ENCODE assay signal across 9 cellular contexts in the genomic region with DNA sequence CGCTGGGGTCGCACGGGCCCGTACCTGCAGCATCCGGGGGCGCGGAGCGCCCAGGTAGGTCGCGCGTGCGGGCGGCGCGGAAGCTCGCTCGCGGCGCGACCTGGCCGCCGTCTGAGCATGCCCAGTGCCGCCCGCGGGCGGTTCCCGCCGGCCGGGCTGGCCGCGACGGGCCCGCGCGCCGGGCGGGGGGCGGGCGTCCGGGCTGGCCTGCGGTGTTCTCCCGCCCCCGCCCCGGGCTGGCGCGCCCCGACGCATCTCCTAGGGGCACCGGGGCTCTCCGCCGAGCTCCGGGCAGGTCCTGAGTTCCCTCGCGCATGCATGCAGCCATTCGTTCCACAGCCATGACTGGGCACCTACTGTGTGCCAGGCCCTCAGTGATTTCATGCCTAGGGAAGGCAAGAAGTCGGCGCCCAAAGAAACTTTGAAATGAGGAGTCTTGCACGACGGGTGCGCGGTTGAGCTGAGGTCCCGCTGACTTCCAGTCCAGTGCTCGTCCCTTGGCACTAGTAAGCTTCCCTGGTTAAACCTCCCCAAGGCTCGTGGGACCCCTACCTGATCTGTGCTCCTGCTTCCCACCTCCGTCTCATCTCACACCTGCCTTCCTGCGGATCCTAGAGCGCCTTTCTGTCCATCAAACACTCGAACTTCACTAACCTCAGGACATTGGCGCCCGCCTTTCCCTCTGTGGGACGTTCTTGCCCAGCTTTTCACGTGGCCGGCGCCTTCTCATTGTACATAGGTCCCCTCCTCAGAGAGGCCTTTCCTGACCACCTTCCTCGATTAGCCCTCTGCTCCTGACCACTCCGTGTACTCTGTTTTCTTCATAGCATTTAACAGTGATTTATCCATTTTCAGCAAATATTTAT. TPM values are rescaled to one million over a fixed set of nuclear protein-coding genes. Genes with fewer than 3 reads are reported as not detected.
DNase-seq lines count a peak whose midpoint lies in the region; ATAC-seq, FAIRE-seq and TF ChIP-seq lines count a peak whose summit lies in the region.
"Had no signal": no experiment of that assay in that cellular context is flagged by ENCODE, and none has a peak within 500 bp of the region (broad histone marks: within the 10 kb centered on the region; RNA-seq: fewer than 3 reads in every experiment).

TSS of gene PTPN3 (minus strand) at position 113 of the 866 bp plus-strand sequence. CDS start 34,873 bp downstream, outside the sequence.

- peaks cover 11% of the 10 kb centered on the region for H3K4me1 Mint-ChIP-seq in stimulated activated naive CD8-positive, alpha-beta T cell treated with anti-CD3 and anti-CD28 coated beads, Interleukin-15, amount 100 ng/mL, for 72 hours

- H3K79me2 ChIP-seq in keratinocyte (ENCODE audit: control insufficient read depth, insufficient read depth, low read length): peaks cover 42% of the 10 kb centered on the region

- H3K4me1 ChIP-seq in keratinocyte (ENCODE audit: control insufficient read depth, extremely low read depth, insufficient read depth, low read length) (peaks cover 30% of the 10 kb centered on the region), thyroid gland (peaks cover 9 to 19% of the 10 kb centered on the region in 2 donors)

- H3K9me1 ChIP-seq in keratinocyte (ENCODE audit: control insufficient read depth, extremely low read depth, insufficient read depth, low read length): peaks cover 3% of the 10 kb centered on the region

- no peak within 1 kb of the TSS for H3K27ac Mint-ChIP-seq in stimulated activated naive CD8-positive, alpha-beta T cell treated with anti-CD3 and anti-CD28 coated beads, Interleukin-15, amount 100 ng/mL, for 72 hours

- WGBS in thyroid gland, 2 donors: 21 to 25% methylated on average over 30 to 35 of the region's 76 CpGs

- H3K4me3 ChIP-seq in keratinocyte (ENCODE audit: control insufficient read depth in 2 of 3, extremely low read depth in 1 of 3, insufficient read depth in 2 of 3, low read depth in 1 of 3, low read length in 3 of 3): peak within 1 kb of the TSS; percentile 45 to 93 (median 82)
- peak within 1 kb of the TSS in 2 of 3 donors; percentile 9 to 51 for H3K4me3 ChIP-seq in thyroid gland (replicated peaks in 1 of 3)
- H3K4me3 ChIP-seq: GM12878 had no signal

- peak within 1 kb of the TSS; percentile 77 for H3K9ac ChIP-seq in keratinocyte (ENCODE audit: control insufficient read depth, extremely low read depth, insufficient read depth, low read length)

- DNase-seq in stimulated activated naive CD8-positive, alpha-beta T cell treated with anti-CD3 and anti-CD28 coated beads, Interleukin-15, amount 100 ng/mL, for 72 hours: no peak
- no peak for DNase-seq in stimulated activated naive CD8-positive, alpha-beta T cell treated with anti-CD3 and anti-CD28 coated beads, Interleukin-15, Interleukin-2, amounts not matched to agents 100 U/mL and 50 U/mL, for 24 hours
- DNase-seq in astrocyte of the hippocampus (ENCODE audit: low read depth, low spot score): peak; percentile 52
- no peak for DNase-seq in keratinocyte (ENCODE audit: low read depth, low spot score)
- peak; percentile 53 to 54 for DNase-seq in thyroid gland
- no peak for DNase-seq in kidney glomerular epithelial cell (lab: John Stamatoyannopoulos, UW)
- no peak for DNase-seq in NCI-H526 treated with DMSO at 0.1 percent for 48 hours (lab: John Stamatoyannopoulos, UW)

- H3K27ac ChIP-seq in keratinocyte (ENCODE audit: control insufficient read depth, insufficient read depth, low read length) (peak within 1 kb of the TSS; percentile 71), thyroid gland (peak within 1 kb of the TSS in 1 of 3 donors; percentile 62)

- intact Hi-C loops in thyroid gland (cut with DNase I): no loop called here

- H3K4me3 Mint-ChIP-seq in stimulated activated naive CD8-positive, alpha-beta T cell treated with anti-CD3 and anti-CD28 coated beads, Interleukin-15, amount 100 ng/mL, for 72 hours: peak within 1 kb of the TSS; percentile 52 to 53

- peaks cover 5% of the 10 kb centered on the region for H3K27me3 ChIP-seq in keratinocyte (ENCODE audit: control insufficient read depth, extremely low read depth, insufficient read depth, low read length)
- no peaks in the 10 kb centered on the region for H3K27me3 ChIP-seq in thyroid gland

- TF ChIP-seq POLR2A in thyroid gland (IDR thresholded peaks at IDR 0.05): peak in 1 of 2 donors; percentile 67

- H4K20me1 ChIP-seq in keratinocyte (ENCODE audit: control insufficient read depth, extremely low read depth, insufficient read depth, low read length): no peaks in the 10 kb centered on the region

- no peaks in the 10 kb centered on the region for H3K9me3 ChIP-seq in keratinocyte (ENCODE audit: control insufficient read depth, low read depth, low read length)
- H3K9me3 ChIP-seq in thyroid gland: no peaks in the 10 kb centered on the region

- H3K36me3 ChIP-seq in keratinocyte (ENCODE audit: control insufficient read depth in 2 of 2, extremely low read depth in 1 of 2, insufficient read depth in 2 of 2, low read length in 2 of 2): peaks cover 4 to 14% of the 10 kb centered on the region in 2 experiments
- no peaks in the 10 kb centered on the region for H3K36me3 ChIP-seq in thyroid gland

- peak; percentile 42 for ATAC-seq in stimulated activated naive CD8-positive, alpha-beta T cell treated with anti-CD3 and anti-CD28 coated beads, Interleukin-15, amount 100 ng/mL, for 72 hours
- no peak for ATAC-seq in stimulated activated naive CD8-positive, alpha-beta T cell treated with anti-CD3 and anti-CD28 coated beads, Interleukin-15, Interleukin-2, amounts not matched to agents 100 U/mL and 50 U/mL, for 24 hours
- no peak for ATAC-seq in HG02938 (IDR thresholded peaks at IDR 0.05; ENCODE audit: unreplicated experiment)
- ATAC-seq: GM12878 had no signal

- peaks cover 0 to 5% of the 10 kb centered on the region in 2 donors for H3K9me3 Mint-ChIP-seq in stimulated activated naive CD8-positive, alpha-beta T cell treated with anti-CD3 and anti-CD28 coated beads, Interleukin-15, amount 100 ng/mL, for 72 hours

- dilution Hi-C loops in keratinocyte (cut with MboI; ENCODE audit: extremely low pct_ligation_motif_present, low sequenced_read_pairs): no loop called here

- no peak for TF ChIP-seq CTCF in keratinocyte (optimal IDR thresholded peaks at IDR 0.05 in 1 of 3, IDR thresholded peaks at IDR 0.05 in 1 of 3, conservative IDR thresholded peaks at IDR 0.05 in 1 of 3; ENCODE audit: extremely low read depth in 1 of 3, insufficient read depth in 2 of 3, low read length in 3 of 3)
- TF ChIP-seq CTCF in thyroid gland (IDR thresholded peaks at IDR 0.05): no peak

- H2AFZ ChIP-seq in keratinocyte (ENCODE audit: control insufficient read depth, low read length): peak within 1 kb of the TSS; percentile 84

- peaks cover 93% of the 10 kb centered on the region for H3K27me3 Mint-ChIP-seq in stimulated activated naive CD8-positive, alpha-beta T cell treated with anti-CD3 and anti-CD28 coated beads, Interleukin-15, amount 100 ng/mL, for 72 hours

- H3K4me2 ChIP-seq in keratinocyte (ENCODE audit: control insufficient read depth, extremely low read depth, insufficient read depth, low read depth, low read length): peak within 1 kb of the TSS; percentile 99

- FAIRE-seq in keratinocyte (lab: Jason Lieb, UNC): peak; percentile 29
- FAIRE-seq: GM12878 had no signal

RNA-seq across cellular contexts. Expression of gene PTPN3, which starts in this region (rescaled TPM):
- polyA plus RNA-seq in keratinocyte: 15.9 to 20.6 TPM (median 19.9 TPM) in 3 replicates
- 8.3 TPM for polyA plus RNA-seq in keratinocyte (2011; ENCODE audit: low read depth)
- 15.4 and 21.3 TPM in 2 replicates for polyA plus RNA-seq in keratinocyte (2011; cell fraction: cytosol; rRNA removed)
- 34.5 and 35.5 TPM in 2 replicates for polyA plus RNA-seq in keratinocyte (2011; cell fraction: nucleus; rRNA removed)
- polyA plus RNA-seq in keratinocyte (2012; ENCODE audit: low replicate concordance): 13.4 and 15.9 TPM in 2 replicates
- 24.3 to 36.2 TPM (median 33.0 TPM) in 3 replicates for polyA minus RNA-seq in keratinocyte
- 17.8 TPM for polyA minus RNA-seq in keratinocyte (2011; cell fraction: cytosol; rRNA and poly(A)+ RNA removed)
- 23.1 and 35.5 TPM in 2 replicates for polyA minus RNA-seq in keratinocyte (2011; cell fraction: nucleus; rRNA and poly(A)+ RNA removed)
- total RNA-seq in thyroid gland: 10 to 100 TPM; 18.6 to 22.0 (median 21.3) TPM

Comparison
In these comparisons a context has a peak if more than half of its experiments do, and no peak if none do; other contexts are left out.
1. DNase-seq: peak in astrocyte of the hippocampus (single experiment) and thyroid gland (2 of 2); none in stimulated activated naive CD8-positive, alpha-beta T cell treated with anti-CD3 and anti-CD28 coated beads, Interleukin-15, amount 100 ng/mL, for 72 hours (0 of 2), stimulated activated naive CD8-positive, alpha-beta T cell treated with anti-CD3 and anti-CD28 coated beads, Interleukin-15, Interleukin-2, amounts not matched to agents 100 U/mL and 50 U/mL, for 24 hours (single experiment), keratinocyte (single experiment), kidney glomerular epithelial cell (single experiment) and NCI-H526 treated with DMSO at 0.1 percent for 48 hours (single experiment).